ENCODE assay signal across 8 cellular contexts in the genomic region with DNA sequence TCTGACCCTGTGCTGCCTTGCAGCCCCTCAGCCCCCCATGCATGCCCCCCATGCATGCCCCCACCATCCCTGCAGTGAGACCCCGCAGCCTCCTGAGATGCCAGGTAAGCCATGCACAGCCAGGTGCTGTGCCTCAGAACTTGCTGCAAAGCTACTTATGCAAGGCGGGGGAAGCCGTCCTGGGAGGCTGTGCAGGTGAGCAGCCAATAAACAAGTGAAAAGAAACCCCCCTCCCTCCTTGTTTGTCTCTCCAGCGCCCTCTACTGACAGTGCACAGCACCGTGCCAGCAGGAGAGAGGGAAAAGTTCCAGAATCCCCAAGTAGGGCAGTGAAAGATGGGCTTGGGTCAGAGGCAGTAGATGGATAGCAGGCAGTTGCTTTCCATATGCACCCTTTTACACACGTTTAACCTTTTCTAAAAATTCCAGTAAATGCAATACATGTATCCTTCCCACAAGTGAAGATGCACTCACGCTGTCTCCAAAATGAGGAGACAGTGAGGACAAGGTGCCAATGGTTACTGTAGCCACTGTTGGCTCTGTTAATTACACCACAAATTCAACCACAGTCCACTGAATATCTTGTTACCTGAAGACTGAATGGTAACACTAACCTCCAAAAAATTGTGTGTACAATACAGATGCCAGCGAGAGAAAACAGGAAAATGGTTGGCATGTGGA. TPM values are rescaled to one million over a fixed set of nuclear protein-coding genes. Genes with fewer than 3 reads are reported as not detected.
DNase-seq lines count a peak whose midpoint lies in the region; ATAC-seq and TF ChIP-seq lines count a peak whose summit lies in the region.

No MANE protein-coding gene starts in this region.

- H3K27me3 Mint-ChIP-seq in osteocyte (ENCODE audit: unreplicated experiment): peaks cover 30% of the 10 kb centered on the region

- no peak overlapping the region for H3K4me3 Mint-ChIP-seq in osteocyte (ENCODE audit: unreplicated experiment)

- H3K9me3 Mint-ChIP-seq in osteocyte (ENCODE audit: unreplicated experiment): no peaks in the 10 kb centered on the region

- peaks cover 6% of the 10 kb centered on the region for H3K4me1 ChIP-seq in colonic mucosa

- H3K9ac ChIP-seq in colonic mucosa (ENCODE audit: low read depth in 2 of 2, low read length in 2 of 2): no peak overlapping the region

- intact Hi-C loops in colonic mucosa (cut with DNase I): loop anchor here (5.0 kb wide), 1 partner anchor 34 kb away; no protein-coding TSS in a partner anchor

- H3K27me3 ChIP-seq in colonic mucosa: peaks cover 11% of the 10 kb centered on the region

- peak; percentile 35 for TF ChIP-seq CTCF in colonic mucosa (IDR thresholded peaks at IDR 0.05)
- peak; percentile 61 for TF ChIP-seq CTCF in osteocyte (IDR thresholded peaks at IDR 0.05)

- peak; percentile 19 to 25 (median 23) for DNase-seq in stimulated activated CD4-positive, alpha-beta T cell treated with anti-CD3 and anti-CD28 coated beads, Interleukin-12 subunit alpha, Interleukin-12 subunit beta, amount 100 ng/mL, for 48 hours (ENCODE audit: low read depth in 2 of 3, low spot score in 1 of 3)
- DNase-seq in stimulated activated CD4-positive, alpha-beta T cell treated with anti-CD3 and anti-CD28 coated beads, Interleukin-12 subunit alpha, Interleukin-12 subunit beta, amount 100 ng/mL, for 4 hours: no peak
- DNase-seq in NCI-H748 (lab: John Stamatoyannopoulos, UW; ENCODE audit: unreplicated experiment) (peak; percentile 80), colonic mucosa (peak; percentile 53), osteocyte (ENCODE audit: extremely low spot score, unreplicated experiment) (no peak), GOT3 (lab: John Stamatoyannopoulos, UW) (no peak)
- DNase-seq in stimulated activated naive CD4-positive, alpha-beta T cell treated with Interleukin-2 at 50 U/mL for 16 hours (lab: John Stamatoyannopoulos, UW): no peak

- H3K27ac ChIP-seq in colonic mucosa: no peak overlapping the region

- no peak overlapping the region for H3K27ac Mint-ChIP-seq in osteocyte (ENCODE audit: unreplicated experiment)

- no peaks in the 10 kb centered on the region for H3K9me3 ChIP-seq in colonic mucosa

- no peak overlapping the region for H3K4me3 ChIP-seq in colonic mucosa

- ATAC-seq in HG03378 (IDR thresholded peaks at IDR 0.05; ENCODE audit: unreplicated experiment): peak; percentile 22

- H3K36me3 ChIP-seq in colonic mucosa: no peaks in the 10 kb centered on the region

- H3K4me1 Mint-ChIP-seq in osteocyte (ENCODE audit: unreplicated experiment): peaks cover 15% of the 10 kb centered on the region

- no peaks in the 10 kb centered on the region for H3K36me3 Mint-ChIP-seq in osteocyte (ENCODE audit: unreplicated experiment)

RNA-seq across cellular contexts. Expression of a gene that starts 18.0 kb away (rescaled TPM):
- total RNA-seq in colonic mucosa (10 to 100 TPM; 10.5 to 26.9 TPM), osteocyte (1.3 and 2.9 TPM in 2 replicates)

RNA-seq across cellular contexts. Expression of a gene that starts 46.7 kb away (rescaled TPM):
- total RNA-seq in colonic mucosa (10 to 100 TPM; 11.3 to 15.6 TPM), osteocyte (0.86 TPM in 1 of 2 replicates, not detected in the other)

RNA-seq across cellular contexts. Expression of a gene that starts 57.2 kb away (rescaled TPM):
- total RNA-seq in colonic mucosa (not detected), osteocyte (not detected in 2 replicates)

Comparison
In these comparisons a context has a peak if more than half of its experiments do, and no peak if none do; other contexts are left out.
1. DNase-seq: peak in stimulated activated CD4-positive, alpha-beta T cell treated with anti-CD3 and anti-CD28 coated beads, Interleukin-12 subunit alpha, Interleukin-12 subunit beta, amount 100 ng/mL, for 48 hours (3 of 3), NCI-H748 (single experiment) and colonic mucosa (single experiment); none in stimulated activated CD4-positive, alpha-beta T cell treated with anti-CD3 and anti-CD28 coated beads, Interleukin-12 subunit alpha, Interleukin-12 subunit beta, amount 100 ng/mL, for 4 hours (single experiment), osteocyte (single experiment), stimulated activated naive CD4-positive, alpha-beta T cell treated with Interleukin-2 at 50 U/mL for 16 hours (single experiment) and GOT3 (single experiment).